Comparison of ENCODE assay signal across 25 cellular contexts in genomic region chr5:139267481-139267880, GRCh38.
"Had no signal": no experiment of that assay in that cellular context is flagged by ENCODE, and none has a peak within 500 bp of the region (broad histone marks: within the 10 kb centered on the region; RNA-seq: fewer than 3 reads in every experiment).

No MANE protein-coding gene starts in this region.

- H3K27ac Mint-ChIP-seq: activated CD8-positive, alpha-beta T cell treated with anti-CD3 and anti-CD28 coated beads, Interleukin-2, amount 10 ng/mL, durations not matched to agents 7 days and 5 days; activated naive CD4-positive, alpha-beta T cell treated with anti-CD3 and anti-CD28 coated beads, Interleukin-2, amount 50 U/mL, for 72 hours; endodermal cell had no signal

- H3K9me3 Mint-ChIP-seq: activated naive CD4-positive, alpha-beta T cell treated with anti-CD3 and anti-CD28 coated beads, Interleukin-2, amount 50 U/mL, for 72 hours; endodermal cell; naive B cell had no signal

- H3K4me3 ChIP-seq: adrenal gland, ascending aorta, coronary artery, esophagus squamous epithelium, gastroesophageal sphincter, lung, right lobe of liver, upper lobe of left lung had no signal

- H3K27ac ChIP-seq: ascending aorta, brain microvascular endothelial cell, coronary artery, parathyroid adenoma had no signal

- H3K4me3 Mint-ChIP-seq: activated CD8-positive, alpha-beta T cell treated with anti-CD3 and anti-CD28 coated beads, Interleukin-2, amount 10 ng/mL, durations not matched to agents 7 days and 5 days; endodermal cell had no signal

- H3K36me3 Mint-ChIP-seq: activated naive CD4-positive, alpha-beta T cell treated with anti-CD3 and anti-CD28 coated beads, Interleukin-2, amount 50 U/mL, for 72 hours; naive B cell had no signal

- DNase-seq: activated CD4-positive, alpha-beta T cell treated with anti-CD3 and anti-CD28 coated beads for 1 hour; activated CD4-positive, alpha-beta T cell treated with anti-CD3 and anti-CD28 coated beads, Interleukin-2, amount 50 U/mL, for 1 hour; activated CD8-positive, alpha-beta T cell treated with anti-CD3 and anti-CD28 coated beads, Interleukin-2, amount 10 ng/mL, durations not matched to agents 7 days and 5 days; activated T-cell treated with anti-CD3 and anti-CD28 coated beads, Interleukin-2, amount 50 U/mL, for 1 hour; brain microvascular endothelial cell; endodermal cell; esophagus squamous epithelium; head of caudate nucleus; islet precursor cell; naive B cell; nucleus accumbens; right lobe of liver; small intestine; stimulated activated CD4-positive, alpha-beta T cell treated with anti-CD3 and anti-CD28 coated beads, Interleukin-15, amount 100 ng/mL, for 24 hours; stimulated activated CD8-positive, alpha-beta memory T cell treated with anti-CD3 and anti-CD28 coated beads, Interleukin-4, amount 100 ng/mL, for 48 hours; stimulated activated naive CD4-positive, alpha-beta T cell; T-helper 9 cell; upper lobe of left lung had no signal

- H3K27me3 ChIP-seq: adrenal gland, ascending aorta, brain microvascular endothelial cell, esophagus squamous epithelium, gastroesophageal sphincter, right lobe of liver, upper lobe of left lung had no signal

- H3K79me2 ChIP-seq: parathyroid adenoma had no signal

- H3K36me3 ChIP-seq: adrenal gland, ascending aorta, brain microvascular endothelial cell, esophagus squamous epithelium, gastroesophageal sphincter, right lobe of liver, upper lobe of left lung had no signal

- H3K9me3 ChIP-seq: adrenal gland, ascending aorta, esophagus squamous epithelium, gastroesophageal sphincter, right lobe of liver, upper lobe of left lung had no signal

- ATAC-seq: activated CD8-positive, alpha-beta T cell treated with anti-CD3 and anti-CD28 coated beads, Interleukin-2, amount 10 ng/mL, durations not matched to agents 7 days and 5 days; activated naive CD4-positive, alpha-beta T cell treated with anti-CD3 and anti-CD28 coated beads, Interleukin-2, amount 50 U/mL, for 72 hours; gastroesophageal sphincter; right lobe of liver had no signal
